ENCODE assay signal across 8 cellular contexts in genomic region chr10:100267237-100268104, GRCh38. TPM values are rescaled to one million over a fixed set of nuclear protein-coding genes. Genes with fewer than 3 reads are reported as not detected.
DNase-seq lines count a peak whose midpoint lies in the region; ATAC-seq, FAIRE-seq and TF ChIP-seq lines count a peak whose summit lies in the region.

Gene CWF19L1 (minus strand): TSS chr10:100267638. CDS start chr10:100267593, 45 bp downstream.

- in situ Hi-C loops in gastrocnemius medialis (cut with MboI; ENCODE audit: low sequenced_read_pairs in 4 of 4) = no loop called here

- TF ChIP-seq CTCF in brain (conservative IDR thresholded peaks at IDR 0.05) (no peak), gastrocnemius medialis (IDR thresholded peaks at IDR 0.05 in 4 of 5, conservative IDR thresholded peaks at IDR 0.05 in 1 of 5) (no peak)

- H3K4me3 ChIP-seq in iPS-11a (ENCODE audit: low read depth, low read length) (peak within 1 kb of the TSS; percentile 99), gastrocnemius medialis (peak within 1 kb of the TSS; percentile 68 to 99 (median 90))

- peak; percentile 84 for FAIRE-seq in GM12891 (lab: Jason Lieb, UNC)

- peaks cover 20% of the 10 kb centered on the region for H3K36me3 Mint-ChIP-seq in brain

- no peaks in the 10 kb centered on the region for H3K9me3 Mint-ChIP-seq in brain

- DNase-seq in GM12891 (ENCODE audit: insufficient read length, low spot score) (peak; percentile 54), NCI-H2107 (lab: John Stamatoyannopoulos, UW) (peak; percentile 41), UCSD-AML1 (lab: John Stamatoyannopoulos, UW; ENCODE audit: unreplicated experiment) (peak; percentile 79), gastrocnemius medialis (peak; percentile 78 to 86)

- H3K27ac Mint-ChIP-seq in brain = peak within 1 kb of the TSS; percentile 90 to 100 (median 99)

- TF ChIP-seq POLR2A in GM12891 (IDR thresholded peaks at IDR 0.05; ENCODE audit: low read depth, low read length) = peak; percentile 70; the same call in 1 of the 2 replicates
- TF ChIP-seq POLR2A in gastrocnemius medialis (IDR thresholded peaks at IDR 0.05) = peak; percentile 14 to 25

- peaks cover 0 to 7% of the 10 kb centered on the region in 2 donors for H3K36me3 ChIP-seq in gastrocnemius medialis

- peaks cover 25% of the 10 kb centered on the region for H3K4me1 Mint-ChIP-seq in brain

- ATAC-seq in HG02885 (IDR thresholded peaks at IDR 0.05; ENCODE audit: poor library complexity, unreplicated experiment) = peak; percentile 71
- peak; percentile 99 for ATAC-seq in gastrocnemius medialis
- no peak for ATAC-seq in GM21526 (IDR thresholded peaks at IDR 0.05; ENCODE audit: low FRiP score, unreplicated experiment)

- H3K27ac ChIP-seq in gastrocnemius medialis = peak within 1 kb of the TSS; percentile 76 to 86 (median 80)

- peaks cover 11% of the 10 kb centered on the region for H3K27me3 Mint-ChIP-seq in brain

- intact Hi-C loops in gastrocnemius medialis (cut with DNase I; ENCODE audit: low total_unique reads) = loop anchor here (1.0 kb wide), 2 partner anchors 19 to 81 kb away; partner anchors contain the start of genes BLOC1S2 and ERLIN1

- peak within 1 kb of the TSS; percentile 99 to 100 (median 100) for H3K4me3 Mint-ChIP-seq in brain

- no peaks in the 10 kb centered on the region for H3K27me3 ChIP-seq in gastrocnemius medialis

- no peaks in the 10 kb centered on the region for H3K9me3 ChIP-seq in gastrocnemius medialis

- H3K4me1 ChIP-seq in gastrocnemius medialis = peaks cover 9 to 20% of the 10 kb centered on the region in 2 donors

TF ChIP-seq in GM12891, 5 proteins besides CTCF, POLR2A, EP300 and RAD21:
- peak; percentile 61 for TF ChIP-seq PAX5 (IDR thresholded peaks at IDR 0.05; ENCODE audit: insufficient read depth, low read length, severe bottlenecking)
- no peak for TF ChIP-seq SPI1 (IDR thresholded peaks at IDR 0.05; ENCODE audit: low read depth, low read length)
- peak; percentile 54 for TF ChIP-seq TAF1 (IDR thresholded peaks at IDR 0.05; ENCODE audit: low read depth, low read length)
- TF ChIP-seq POU2F2 (IDR thresholded peaks at IDR 0.05; ENCODE audit: low read depth, low read length) = no peak
- TF ChIP-seq POLR2AphosphoS5 (IDR thresholded peaks at IDR 0.05; ENCODE audit: low read depth, low read length) = peak; percentile 61; the same call in 1 of the 2 replicates
TF ChIP-seq in GM12891: peak in this region for 3.

RNA-seq across cellular contexts. Expression of gene CWF19L1, which starts in this region (rescaled TPM):
- polyA plus RNA-seq in GM12891 (2012; ENCODE audit: low read depth, missing spikeins) = 20.5 TPM
- polyA plus RNA-seq in brain (ENCODE audit: insufficient read depth, low read depth, low replicate concordance) = 22.1 TPM
- 10 to 100 TPM; 11.6 to 13.8 (median 13.0) TPM for total RNA-seq in gastrocnemius medialis
